ENCODE assay signal across 9 cellular contexts in genomic region chr6:143806282-143807102, GRCh38. TPM values are rescaled to one million over a fixed set of nuclear protein-coding genes. Genes with fewer than 3 reads are reported as not detected.
A peak's percentile ranks its signal among the peaks of the same experiment; 100 is the strongest.
DNase-seq lines count a peak whose midpoint lies in the region; ATAC-seq and TF ChIP-seq lines count a peak whose summit lies in the region.
"Had no signal": no experiment of that assay in that cellular context is flagged by ENCODE, and none has a peak within 500 bp of the region (broad histone marks: within the 10 kb centered on the region; RNA-seq: fewer than 3 reads in every experiment).

No MANE protein-coding gene starts in this region.

- H4K20me1 ChIP-seq in Karpas-422 (ENCODE audit: insufficient read depth, low read depth, low read length) = no peaks in the 10 kb centered on the region

- H3K9ac ChIP-seq in skeletal muscle satellite cell (ENCODE audit: low read depth, low read length) (peak overlapping the region; percentile 62), Karpas-422 (ENCODE audit: low read length) (no peak overlapping the region)

- peaks cover 4 to 17% of the 10 kb centered on the region in 2 donors for H3K4me1 ChIP-seq in adrenal gland (replicated peaks in 1 of 2)
- H3K4me1 ChIP-seq in skeletal muscle satellite cell (ENCODE audit: control insufficient read depth, insufficient read depth, low read length) = peaks cover 23% of the 10 kb centered on the region
- H3K4me1 ChIP-seq in esophagus muscularis mucosa = no peaks in the 10 kb centered on the region
- no peaks in the 10 kb centered on the region for H3K4me1 ChIP-seq in Karpas-422 (ENCODE audit: low read length)

- H3K79me2 ChIP-seq in Karpas-422 (ENCODE audit: low read length) = no peaks in the 10 kb centered on the region

- no peaks in the 10 kb centered on the region for H3K9me3 ChIP-seq in adrenal gland (replicated peaks in 1 of 3)
- H3K9me3 ChIP-seq in skeletal muscle satellite cell (replicated peaks; ENCODE audit: low read length) = no peaks in the 10 kb centered on the region
- H3K9me3 ChIP-seq in esophagus muscularis mucosa = no peaks in the 10 kb centered on the region
- H3K9me3 ChIP-seq in Karpas-422 (ENCODE audit: low read length) = no peaks in the 10 kb centered on the region

- H3K27ac ChIP-seq in adrenal gland = peak overlapping the region in 1 of 5 donors; percentile 16
- no peak overlapping the region for H3K27ac ChIP-seq in esophagus muscularis mucosa (replicated peaks in 1 of 4)
- H3K27ac ChIP-seq in Karpas-422 (ENCODE audit: low read length) = no peak overlapping the region

- no peaks in the 10 kb centered on the region for H3K9me2 ChIP-seq in Karpas-422 (replicated peaks; ENCODE audit: insufficient read depth, low read length)

- no peak for TF ChIP-seq POLR2A in adrenal gland (IDR thresholded peaks at IDR 0.05)
- no peak for TF ChIP-seq POLR2A in esophagus muscularis mucosa (IDR thresholded peaks at IDR 0.05; ENCODE audit: low read depth)

- H2AFZ ChIP-seq in Karpas-422 (ENCODE audit: low read length) = no peak overlapping the region

- no peak for TF ChIP-seq EP300 in esophagus muscularis mucosa (IDR thresholded peaks at IDR 0.05)

- H3K36me3 ChIP-seq in adrenal gland (replicated peaks in 1 of 2) (peaks cover 0 to 14% of the 10 kb centered on the region in 2 donors), skeletal muscle satellite cell (ENCODE audit: insufficient read depth, low read length) (peaks cover 9% of the 10 kb centered on the region), esophagus muscularis mucosa (peaks cover 4 to 28% (median 25%) of the 10 kb centered on the region in 4 donors), Karpas-422 (ENCODE audit: insufficient read depth, low read length) (no peaks in the 10 kb centered on the region)

- DNase-seq in CMK (ENCODE audit: low read depth) (peak; percentile 65), SKM-1 (lab: John Stamatoyannopoulos, UW; ENCODE audit: unreplicated experiment) (peak; percentile 25), adrenal gland (peak in 5 of 7 donors; percentile 30 to 67 (median 47)), esophagus muscularis mucosa (ENCODE audit: extremely low spot score) (no peak), Karpas-422 (no peak), NCI-H1694 treated with DMSO at 0.1 percent for 48 hours (lab: John Stamatoyannopoulos, UW) (no peak), sciatic nerve (ENCODE audit: low spot score) (no peak)

- intact Hi-C loops in adrenal gland (cut with DNase I) = no loop called here
- intact Hi-C loops in esophagus muscularis mucosa (cut with DNase I) = no loop called here
- intact Hi-C loops in sciatic nerve (cut with DNase I) = no loop called here

- WGBS in adrenal gland, 4 donors = 69 to 83% (median 78%) methylated on average over 8 of the region's 8 CpGs
- WGBS in esophagus muscularis mucosa = 88% methylated on average over 8 of the region's 8 CpGs

- H3K4me3 ChIP-seq in adrenal gland (no peak overlapping the region), skeletal muscle satellite cell (ENCODE audit: low read length) (no peak overlapping the region), esophagus muscularis mucosa (no peak overlapping the region), Karpas-422 (ENCODE audit: low read length) (no peak overlapping the region)

- no peak for ATAC-seq in sciatic nerve

- H3K27me3 ChIP-seq in adrenal gland (no peaks in the 10 kb centered on the region), skeletal muscle satellite cell (ENCODE audit: control insufficient read depth, insufficient read depth, low read length) (no peaks in the 10 kb centered on the region), esophagus muscularis mucosa (no peaks in the 10 kb centered on the region), Karpas-422 (ENCODE audit: low read length) (no peaks in the 10 kb centered on the region)

- peak overlapping the region; percentile 57 for H3K4me2 ChIP-seq in skeletal muscle satellite cell (ENCODE audit: low read length)
- H3K4me2 ChIP-seq in Karpas-422 (ENCODE audit: low read depth, low read length, poor library complexity, severe bottlenecking) = no peak overlapping the region

- TF ChIP-seq CTCF in adrenal gland (IDR thresholded peaks at IDR 0.05) (no peak), esophagus muscularis mucosa (IDR thresholded peaks at IDR 0.05) (no peak)

RNA-seq across cellular contexts. Expression of gene LTV1, which starts 36.6 kb away (rescaled TPM):
- total RNA-seq in adrenal gland (10 to 100 TPM in 5 of 8 donors, 1 to 10 TPM in 3; 6.1 to 23.7 (median 16.1) TPM), esophagus muscularis mucosa (10 to 100 TPM; 15.0 to 20.0 (median 18.0) TPM), sciatic nerve (22.4 TPM)
- polyA plus RNA-seq in adrenal gland = 10 to 100 TPM; 20.8 to 61.1 (median 25.9) TPM
- 23.6 and 27.6 TPM in 2 replicates for total RNA-seq in skeletal muscle satellite cell (2012; rRNA removed)
- total RNA-seq in Karpas-422 (2014; rRNA removed; shearing (Covaris generic); ENCODE audit: low replicate concordance) = 19.4 and 24.1 TPM in 2 replicates

RNA-seq across cellular contexts. Expression of gene ZC2HC1B, which starts 57.8 kb away (rescaled TPM):
- total RNA-seq in adrenal gland (1 to 10 TPM in 1 of 8 donors, not detected in 7; 1.0 TPM), esophagus muscularis mucosa (not detected), sciatic nerve (not detected)
- under 1 TPM in 1 of 3 donors, not detected in 2; 0.32 TPM for polyA plus RNA-seq in adrenal gland
- total RNA-seq in skeletal muscle satellite cell (2012; rRNA removed) = not detected in 2 replicates
- total RNA-seq in Karpas-422 (2014; rRNA removed; shearing (Covaris generic); ENCODE audit: low replicate concordance) = not detected in 2 replicates
- total RNA-seq: temporal lobe had no signal

Comparison
In these comparisons a context has a peak if more than half of its experiments do, and no peak if none do; other contexts are left out.
1. DNase-seq: peak in CMK (single experiment), SKM-1 (single experiment) and adrenal gland (5 of 7); none in esophagus muscularis mucosa (single experiment), Karpas-422 (single experiment), NCI-H1694 treated with DMSO at 0.1 percent for 48 hours (single experiment) and sciatic nerve (single experiment).